In genomic region chr19:46860846-46861690, GRCh38 we compare ENCODE assay signal across 1 cellular context.
TF ChIP-seq lines count a peak whose summit lies in the region.

ARHGAP35 (plus strand) TSS chr19:46860997; CDS start chr19:46918676, 57,679 bp downstream.

TF ChIP-seq in SK-N-SH, 30 proteins besides CTCF, POLR2A, EP300 and RAD21 (continued from another document):
- no peak for TF ChIP-seq USF1 (IDR thresholded peaks at IDR 0.05; ENCODE audit: borderline replicate concordance, low read depth)
- TF ChIP-seq MEF2A (IDR thresholded peaks at IDR 0.05; ENCODE audit: borderline replicate concordance, low read depth): no peak
- no peak for TF ChIP-seq RCOR1 (IDR thresholded peaks at IDR 0.05; ENCODE audit: low read length)
